ENCODE assay signal across 8 cellular contexts in the genomic region with DNA sequence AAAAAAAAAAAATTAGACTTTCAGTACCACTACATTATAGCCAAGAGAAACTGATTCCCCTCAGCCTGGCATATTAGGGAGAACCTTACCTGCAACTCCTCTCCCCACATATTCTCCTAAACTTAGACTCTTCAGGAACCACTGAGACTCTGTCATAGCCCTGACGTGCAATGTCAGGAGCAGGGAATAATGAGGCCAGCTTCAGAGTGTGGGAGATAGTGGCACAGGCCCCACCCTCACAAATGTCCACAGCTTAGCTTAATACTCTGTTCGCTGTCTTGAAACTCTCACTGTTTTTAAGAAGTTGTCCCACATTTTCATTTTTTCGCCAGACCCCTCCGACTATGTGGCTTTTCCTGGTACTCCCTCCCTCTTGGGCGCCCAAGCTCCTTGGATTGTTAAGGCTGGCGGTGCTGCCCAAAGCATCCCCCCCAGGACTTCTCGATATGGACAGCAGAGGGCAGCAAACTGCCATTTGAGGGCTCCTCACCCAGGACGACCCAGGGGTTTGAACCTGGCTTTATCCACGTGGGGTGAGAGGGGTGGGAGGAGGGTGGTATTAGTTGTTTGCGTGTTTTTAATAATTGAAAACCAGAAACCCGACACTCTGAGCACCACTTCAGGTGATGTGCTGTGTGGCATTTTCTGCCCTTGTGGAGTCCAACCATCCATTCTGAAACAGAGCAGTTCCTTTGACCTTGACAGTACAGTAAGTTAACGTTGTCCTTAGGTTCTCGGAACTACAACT. TPM values are rescaled to one million over a fixed set of nuclear protein-coding genes. Genes with fewer than 3 reads are reported as not detected.
DNase-seq lines count a peak whose midpoint lies in the region; ATAC-seq and TF ChIP-seq lines count a peak whose summit lies in the region.

No MANE protein-coding gene starts in this region.

- in situ Hi-C loops in Panc1 (cut with HindIII; ENCODE audit: low pct_unique_long_range_greater_than_20kb, low sequenced_read_pairs): no loop called here

- no TSS peak for BruUV-seq in Panc1 (replicated peaks; lab: Mats Ljungman, UMichigan)

- peak; percentile 78 for ATAC-seq in GM19438 (IDR thresholded peaks at IDR 0.05; ENCODE audit: low read depth, unreplicated experiment)
- ATAC-seq in Panc1: peak; percentile 98
- peak; percentile 85 for ATAC-seq in activated T-helper 17 cell treated with anti-CD3 and anti-CD28 coated beads, Interleukin-2, amount 50 U/mL, for 72 hours (replicated peaks)
- peak; percentile 69 for ATAC-seq in foreskin keratinocyte

- peaks cover 17% of the 10 kb centered on the region for H3K27me3 Mint-ChIP-seq in activated T-helper 17 cell treated with anti-CD3 and anti-CD28 coated beads, Interleukin-2, amount 50 U/mL, for 72 hours
- H3K27me3 Mint-ChIP-seq in osteocyte (ENCODE audit: unreplicated experiment) (peaks cover 50% of the 10 kb centered on the region), type B pancreatic cell (peaks cover 3% of the 10 kb centered on the region)

- no peaks in the 10 kb centered on the region for H3K9me3 ChIP-seq in Panc1 (ENCODE audit: control insufficient read depth, insufficient read depth, low read depth, low read length)

- no peaks in the 10 kb centered on the region for H3K36me3 Mint-ChIP-seq in activated T-helper 17 cell treated with anti-CD3 and anti-CD28 coated beads, Interleukin-2, amount 50 U/mL, for 72 hours (ENCODE audit: low read depth)
- H3K36me3 Mint-ChIP-seq in osteocyte (ENCODE audit: unreplicated experiment) (no peaks in the 10 kb centered on the region), type B pancreatic cell (no peaks in the 10 kb centered on the region)

- CTCF ChIA-PET in Panc1 (lab: Charles Lee): interaction anchor here (0.6 to 1.3 kb wide), 10 partner anchors 16 to 633 kb away, joined by 3 to 11 read pairs (median 4); no protein-coding TSS in a partner anchor

- intact Hi-C loops in Panc1 (cut with micrococcal nuclease; ENCODE audit: unreplicated experiment): loop anchor here (2.0 to 5.0 kb wide), 3 partner anchors 183 to 381 kb away; no protein-coding TSS in a partner anchor

- no peaks in the 10 kb centered on the region for H3K36me3 ChIP-seq in Panc1 (ENCODE audit: control insufficient read depth, insufficient read depth, low read length)

- no peaks in the 10 kb centered on the region for H3K4me1 ChIP-seq in Panc1 (ENCODE audit: control insufficient read depth, insufficient read depth, low read length)
- peaks cover 13% of the 10 kb centered on the region for H3K4me1 ChIP-seq in foreskin keratinocyte

- no peak overlapping the region for H3K4me3 Mint-ChIP-seq in activated T-helper 17 cell treated with anti-CD3 and anti-CD28 coated beads, Interleukin-2, amount 50 U/mL, for 72 hours
- H3K4me3 Mint-ChIP-seq in osteocyte (ENCODE audit: unreplicated experiment) (no peak overlapping the region), type B pancreatic cell (no peak overlapping the region)

- H3K27ac ChIP-seq in Panc1 (ENCODE audit: low read length) (no peak overlapping the region), foreskin keratinocyte (peak overlapping the region; percentile 39)

- H3K27me3 ChIP-seq in Panc1 (ENCODE audit: control insufficient read depth, insufficient read depth, low read length) (peaks cover 8% of the 10 kb centered on the region; the same call in 1 of the 2 replicates), foreskin keratinocyte (no peaks in the 10 kb centered on the region)

- POLR2A ChIA-PET in Panc1 (lab: Charles Lee): no interaction called here

- peak; percentile 22 for DNase-seq in CMK (ENCODE audit: low read depth)
- DNase-seq in HS-5 (ENCODE audit: low read depth): peak; percentile 24
- DNase-seq in Panc1 (ENCODE audit: low read depth, low spot score): no peak
- peak in 1 of 2 donors; percentile 44 for DNase-seq in foreskin keratinocyte
- peak; percentile 87 for DNase-seq in osteocyte (ENCODE audit: extremely low spot score, unreplicated experiment)
- DNase-seq in type B pancreatic cell (ENCODE audit: extremely low spot score, unreplicated experiment): peak; percentile 82

- no peaks in the 10 kb centered on the region for H3K4me1 Mint-ChIP-seq in activated T-helper 17 cell treated with anti-CD3 and anti-CD28 coated beads, Interleukin-2, amount 50 U/mL, for 72 hours
- H3K4me1 Mint-ChIP-seq in osteocyte (ENCODE audit: unreplicated experiment) (peaks cover 4% of the 10 kb centered on the region), type B pancreatic cell (ENCODE audit: unreplicated experiment) (no peaks in the 10 kb centered on the region)

- no peak overlapping the region for H3K27ac Mint-ChIP-seq in activated T-helper 17 cell treated with anti-CD3 and anti-CD28 coated beads, Interleukin-2, amount 50 U/mL, for 72 hours
- H3K27ac Mint-ChIP-seq in osteocyte (ENCODE audit: unreplicated experiment): no peak overlapping the region
- H3K27ac Mint-ChIP-seq in type B pancreatic cell: no peak overlapping the region

- peak; percentile 89 for TF ChIP-seq CTCF in Panc1 (IDR thresholded peaks at IDR 0.05)
- peak; percentile 93 for TF ChIP-seq CTCF in foreskin keratinocyte (conservative IDR thresholded peaks at IDR 0.05)
- peak; percentile 96 for TF ChIP-seq CTCF in osteocyte (IDR thresholded peaks at IDR 0.05)
- TF ChIP-seq CTCF in type B pancreatic cell (conservative IDR thresholded peaks at IDR 0.05): peak; percentile 97

- no peak overlapping the region for H3K4me3 ChIP-seq in Panc1 (ENCODE audit: low read depth in 2 of 2, low read length in 2 of 2)

- no peaks in the 10 kb centered on the region for H3K9me3 Mint-ChIP-seq in activated T-helper 17 cell treated with anti-CD3 and anti-CD28 coated beads, Interleukin-2, amount 50 U/mL, for 72 hours
- H3K9me3 Mint-ChIP-seq in osteocyte (ENCODE audit: unreplicated experiment) (no peaks in the 10 kb centered on the region), type B pancreatic cell (no peaks in the 10 kb centered on the region)

RNA-seq across cellular contexts. Expression of a gene that starts 45.2 kb away (rescaled TPM):
- total RNA-seq in Panc1 (2021; ENCODE audit: unreplicated experiment) (not detected), foreskin keratinocyte (1.2 and 3.6 TPM in 2 replicates), osteocyte (not detected in 2 replicates), type B pancreatic cell (ENCODE audit: low replicate concordance) (8.6 and 13.8 TPM in 2 replicates)
- not detected for polyA plus RNA-seq in Panc1 (2012; ENCODE audit: insufficient read length)
- not detected for total RNA-seq in activated T-helper 17 cell treated with anti-CD3 and anti-CD28 coated beads, Interleukin-2, amount 50 U/mL, for 72 hours
- polyA plus RNA-seq in foreskin keratinocyte: 1.1 and 2.4 TPM in 2 replicates
